Comparison of ENCODE assay signal across 9 cellular contexts in the genomic region with DNA sequence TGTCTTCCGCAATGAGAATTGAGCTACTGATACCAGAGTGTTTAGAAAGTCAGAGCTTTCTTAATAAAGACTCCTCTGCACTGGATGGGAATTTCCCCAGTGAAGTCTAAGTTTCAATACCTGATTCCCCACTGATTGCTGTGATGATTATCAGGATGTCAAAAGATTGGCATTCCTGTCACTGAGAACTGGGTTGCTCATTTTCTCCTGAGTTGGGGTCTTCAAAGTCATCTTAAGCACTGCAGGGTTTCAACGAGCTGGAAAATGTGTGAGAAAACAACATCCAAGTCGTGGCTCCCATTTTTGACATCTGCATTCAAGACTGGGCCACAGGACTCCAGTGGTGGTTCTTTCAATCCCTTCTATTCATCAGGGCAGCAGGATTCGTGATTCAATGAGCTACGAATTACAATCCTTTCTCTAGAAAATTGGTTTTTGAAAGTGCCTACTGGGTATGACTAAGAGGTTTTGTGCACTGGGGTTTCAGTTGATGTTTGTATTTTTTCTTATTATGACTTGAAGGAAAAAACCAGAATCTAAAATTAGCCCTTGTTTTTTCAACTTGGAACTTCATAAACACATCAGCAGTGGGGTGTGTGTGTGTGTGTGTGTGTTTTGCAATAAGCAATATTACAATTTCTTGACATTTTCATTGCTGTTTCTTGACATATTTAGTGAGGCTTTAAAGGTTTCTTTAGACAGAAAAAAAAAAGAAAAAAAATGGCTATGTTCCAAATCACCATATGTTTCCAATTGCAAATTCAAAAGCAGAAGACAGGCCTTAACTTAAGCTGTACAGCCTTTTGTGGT.
DNase-seq lines count a peak whose midpoint lies in the region; ATAC-seq and FAIRE-seq lines count a peak whose summit lies in the region.
"Had no signal": no experiment of that assay in that cellular context is flagged by ENCODE, and none has a peak within 500 bp of the region (broad histone marks: within the 10 kb centered on the region; RNA-seq: fewer than 3 reads in every experiment).

No MANE protein-coding gene starts in this region.

- peak overlapping the region; percentile 39 for H3K27ac ChIP-seq in caudate nucleus (ENCODE audit: low read depth, low read length)

- no peaks in the 10 kb centered on the region for H3K36me3 Mint-ChIP-seq in stimulated activated naive CD8-positive, alpha-beta T cell treated with anti-CD3 and anti-CD28 coated beads, Interleukin-15, Interleukin-2, amounts not matched to agents 100 ng/mL and 50 ng/mL, for 24 hours (ENCODE audit: low read depth)

- DNase-seq in CD1c-positive myeloid dendritic cell (ENCODE audit: extremely low spot score) (peak; percentile 3), caudate nucleus (lab: John Stamatoyannopoulos, UW) (no peak), SIG-M5 treated with dmso at 0.1 percent for 504 hours (lab: John Stamatoyannopoulos, UW; ENCODE audit: unreplicated experiment) (no peak), Right ventricle myocardium superior (no peak), frontal cortex (ENCODE audit: low spot score in 2 of 2) (no peak)

- H3K4me1 Mint-ChIP-seq in stimulated activated naive CD8-positive, alpha-beta T cell treated with anti-CD3 and anti-CD28 coated beads, Interleukin-15, Interleukin-2, amounts not matched to agents 100 ng/mL and 50 ng/mL, for 24 hours (ENCODE audit: low read depth), result peaks cover 30% of the 10 kb centered on the region

- intact Hi-C loops in Right ventricle myocardium superior (cut with DNase I), result no loop called here

- H3K9me3 Mint-ChIP-seq in stimulated activated naive CD8-positive, alpha-beta T cell treated with anti-CD3 and anti-CD28 coated beads, Interleukin-15, Interleukin-2, amounts not matched to agents 100 ng/mL and 50 ng/mL, for 24 hours, result no peaks in the 10 kb centered on the region

- ATAC-seq in GM19455 (IDR thresholded peaks at IDR 0.05; ENCODE audit: unreplicated experiment) (peak; percentile 81), HG03439 (IDR thresholded peaks at IDR 0.05; ENCODE audit: unreplicated experiment) (peak; percentile 84), Right ventricle myocardium superior (ENCODE audit: poor library complexity) (no peak)
- ATAC-seq: HCT116 had no signal

- peak overlapping the region; percentile 95 for H3K27ac Mint-ChIP-seq in stimulated activated naive CD8-positive, alpha-beta T cell treated with anti-CD3 and anti-CD28 coated beads, Interleukin-15, Interleukin-2, amounts not matched to agents 100 ng/mL and 50 ng/mL, for 24 hours

- FAIRE-seq in frontal cortex (lab: Jason Lieb, UNC), result no peak

- peak overlapping the region; percentile 44 for H3K4me3 Mint-ChIP-seq in stimulated activated naive CD8-positive, alpha-beta T cell treated with anti-CD3 and anti-CD28 coated beads, Interleukin-15, Interleukin-2, amounts not matched to agents 100 ng/mL and 50 ng/mL, for 24 hours

- H3K27me3 Mint-ChIP-seq in stimulated activated naive CD8-positive, alpha-beta T cell treated with anti-CD3 and anti-CD28 coated beads, Interleukin-15, Interleukin-2, amounts not matched to agents 100 ng/mL and 50 ng/mL, for 24 hours, result no peaks in the 10 kb centered on the region
